ENCODE assay signal across 8 cellular contexts in genomic region chr19:13060233-13060963, GRCh38. TPM values are rescaled to one million over a fixed set of nuclear protein-coding genes. Genes with fewer than 3 reads are reported as not detected.
DNase-seq lines count a peak whose midpoint lies in the region; ATAC-seq and TF ChIP-seq lines count a peak whose summit lies in the region.

No MANE protein-coding gene starts in this region.

- H3K9me3 ChIP-seq in SJSA1 (replicated peaks), result no peaks in the 10 kb centered on the region
- no peaks in the 10 kb centered on the region for H3K9me3 ChIP-seq in gastroesophageal sphincter
- no peaks in the 10 kb centered on the region for H3K9me3 ChIP-seq in sigmoid colon

- TF ChIP-seq EP300 in gastroesophageal sphincter (IDR thresholded peaks at IDR 0.05) (no peak), sigmoid colon (IDR thresholded peaks at IDR 0.05) (no peak)

- intact Hi-C loops in sigmoid colon (cut with DNase I), result loop anchor here (2.0 kb wide), 2 partner anchors 28 to 68 kb away; no protein-coding TSS in a partner anchor

- WGBS in gastroesophageal sphincter (ENCODE audit: low coverage in 1 of 2), 2 donors, result 9% methylated on average over 11 of the region's 19 CpGs; no CpG with 5 or more reads in 1 of the 2 donors
- WGBS in sigmoid colon, 2 donors, result 15 to 33% methylated on average over 19 of the region's 19 CpGs

- TF ChIP-seq POLR2A in gastroesophageal sphincter (IDR thresholded peaks at IDR 0.05) (no peak), sigmoid colon (IDR thresholded peaks at IDR 0.05) (no peak)

- no peak for ATAC-seq in gastroesophageal sphincter
- no peak for ATAC-seq in HG03097 (IDR thresholded peaks at IDR 0.05; ENCODE audit: low FRiP score, unreplicated experiment)
- no peak for ATAC-seq in GM21381 (IDR thresholded peaks at IDR 0.05; ENCODE audit: unreplicated experiment)

- H3K27me3 ChIP-seq in SJSA1 (replicated peaks) (no peaks in the 10 kb centered on the region), gastroesophageal sphincter (no peaks in the 10 kb centered on the region), sigmoid colon (no peaks in the 10 kb centered on the region)

- H3K27ac ChIP-seq in SJSA1 (no peak overlapping the region), gastroesophageal sphincter (peak overlapping the region; percentile 43 to 98 (median 84)), sigmoid colon (peak overlapping the region; percentile 95 to 99 (median 97))

- DNase-seq in ELR (ENCODE audit: low read depth), result peak; percentile 63
- DNase-seq in SJSA1 (ENCODE audit: low read depth in 1 of 2, low spot score in 2 of 2), result peak; percentile 74 to 83
- no peak for DNase-seq in sigmoid colon
- DNase-seq in activated CD8-positive, alpha-beta memory T cell treated with anti-CD3 and anti-CD28 coated beads for 24 hours, result no peak
- no peak for DNase-seq in SKM-1 treated with dmso at 0.1 percent for 144 hours (lab: John Stamatoyannopoulos, UW; ENCODE audit: unreplicated experiment)

- peak overlapping the region; percentile 21 for H3K4me3 ChIP-seq in SJSA1
- H3K4me3 ChIP-seq in gastroesophageal sphincter, result peak overlapping the region in 1 of 2 donors; percentile 51
- H3K4me3 ChIP-seq in sigmoid colon, result peak overlapping the region in 3 of 4 donors; percentile 35 to 44 (median 42)

- peaks cover 6% of the 10 kb centered on the region; the same call in 1 of the 2 replicates for H3K36me3 ChIP-seq in SJSA1
- H3K36me3 ChIP-seq in gastroesophageal sphincter, result no peaks in the 10 kb centered on the region
- H3K36me3 ChIP-seq in sigmoid colon, result no peaks in the 10 kb centered on the region

- peaks cover 55% of the 10 kb centered on the region for H3K4me1 ChIP-seq in SJSA1 (replicated peaks)
- peaks cover 42 to 100% (median 92%) of the 10 kb centered on the region in 3 donors for H3K4me1 ChIP-seq in gastroesophageal sphincter
- peaks cover 0 to 100% (median 100%) of the 10 kb centered on the region in 4 donors for H3K4me1 ChIP-seq in sigmoid colon

- no peak for TF ChIP-seq CTCF in gastroesophageal sphincter (IDR thresholded peaks at IDR 0.05)
- no peak for TF ChIP-seq CTCF in sigmoid colon (IDR thresholded peaks at IDR 0.05)

RNA-seq across cellular contexts. Expression of gene LYL1, which starts 42.3 kb away (rescaled TPM):
- total RNA-seq in SJSA1 (2014; rRNA removed; shearing (Covaris generic)), result not detected in 2 replicates
- 10 to 100 TPM in 2 of 4 donors, 1 to 10 TPM in 2; 9.9 to 11.8 (median 10.8) TPM for total RNA-seq in gastroesophageal sphincter
- total RNA-seq in sigmoid colon, result 10 to 100 TPM; 13.0 to 17.8 (median 15.2) TPM
- polyA plus RNA-seq in sigmoid colon, result 10 to 100 TPM in 1 of 3 donors, 1 to 10 TPM in 2; 3.0 to 18.4 (median 3.7) TPM

RNA-seq across cellular contexts. Expression of gene TRMT1, which starts 56.1 kb away (rescaled TPM):
- 29.6 and 49.9 TPM in 2 replicates for total RNA-seq in SJSA1 (2014; rRNA removed; shearing (Covaris generic))
- 10 to 100 TPM; 25.7 to 30.0 (median 28.7) TPM for total RNA-seq in gastroesophageal sphincter
- total RNA-seq in sigmoid colon, result 10 to 100 TPM; 17.4 to 25.8 (median 21.9) TPM
- 10 to 100 TPM in 2 of 3 donors, 1 to 10 TPM in 1; 6.7 to 48.6 (median 10.2) TPM for polyA plus RNA-seq in sigmoid colon

RNA-seq across cellular contexts. Expression of gene NACC1, which starts 57.7 kb away (rescaled TPM):
- 48.9 and 75.9 TPM in 2 replicates for total RNA-seq in SJSA1 (2014; rRNA removed; shearing (Covaris generic))
- 10 to 100 TPM; 23.8 to 55.2 (median 26.2) TPM for total RNA-seq in gastroesophageal sphincter
- total RNA-seq in sigmoid colon, result 10 to 100 TPM in 3 of 4 donors, 1 to 10 TPM in 1; 8.1 to 20.5 (median 17.3) TPM
- 10 to 100 TPM; 15.0 to 67.2 (median 26.4) TPM for polyA plus RNA-seq in sigmoid colon

Comparison
In these comparisons a context has a peak if more than half of its experiments do, and no peak if none do; other contexts are left out.
1. DNase-seq: peak in ELR (single experiment) and SJSA1 (2 of 2); none in sigmoid colon (single experiment), activated CD8-positive, alpha-beta memory T cell treated with anti-CD3 and anti-CD28 coated beads for 24 hours (single experiment) and SKM-1 treated with dmso at 0.1 percent for 144 hours (single experiment).
2. RNA of gene LYL1, which starts 42.3 kb away (total RNA-seq): 13.0 to 17.8 TPM in sigmoid colon and 9.9 to 11.8 TPM in gastroesophageal sphincter; not detected in SJSA1; every median in the first group is over 10 times any median in the second.